In genomic region chr3:46926871-46927717, GRCh38 we compare ENCODE assay signal across 9 cellular contexts. TPM values are rescaled to one million over a fixed set of nuclear protein-coding genes. Genes with fewer than 3 reads are reported as not detected.
DNase-seq lines count a peak whose midpoint lies in the region; ATAC-seq and TF ChIP-seq lines count a peak whose summit lies in the region.
"Had no signal": no experiment of that assay in that cellular context is flagged by ENCODE, and none has a peak within 500 bp of the region (broad histone marks: within the 10 kb centered on the region; RNA-seq: fewer than 3 reads in every experiment).

No MANE protein-coding gene starts in this region.

- H3K9me2 ChIP-seq in hepatocyte (replicated peaks; ENCODE audit: insufficient read depth) = no peaks in the 10 kb centered on the region

- peaks cover 34% of the 10 kb centered on the region for H3K36me3 Mint-ChIP-seq in activated T-cell treated with anti-CD3 and anti-CD28 coated beads, Interleukin-2, amount 50 U/mL, for 4 hours (ENCODE audit: insufficient read depth)

- TF ChIP-seq CTCF in hepatocyte (IDR thresholded peaks at IDR 0.05; ENCODE audit: poor library complexity) = no peak

- H3K4me1 Mint-ChIP-seq in activated T-cell treated with anti-CD3 and anti-CD28 coated beads, Interleukin-2, amount 50 U/mL, for 4 hours (ENCODE audit: low read depth) = peaks cover 70% of the 10 kb centered on the region

- H3K27me3 Mint-ChIP-seq in activated T-cell treated with anti-CD3 and anti-CD28 coated beads, Interleukin-2, amount 50 U/mL, for 4 hours (ENCODE audit: low read depth) = no peaks in the 10 kb centered on the region

- H3K27ac ChIP-seq in hepatocyte = peak overlapping the region; percentile 81

- no peaks in the 10 kb centered on the region for H3K36me3 ChIP-seq in hepatocyte (replicated peaks; ENCODE audit: insufficient read depth, low read depth)

- peaks cover 64% of the 10 kb centered on the region for H3K79me2 ChIP-seq in hepatocyte

- in situ Hi-C loops in ACHN (cut with HindIII; ENCODE audit: low pct_ligation_motif_present, low pct_unique_long_range_greater_than_20kb, low sequenced_read_pairs) = no loop called here

- H3K9me3 ChIP-seq in hepatocyte (ENCODE audit: low read depth) = no peaks in the 10 kb centered on the region
- H3K9me3 ChIP-seq: pancreas had no signal

- WGBS in hepatocyte (ENCODE audit: low lambda C conversion rate, missing lambda C conversion rate) = 95% methylated on average over 15 of the region's 15 CpGs

- H3K4me3 ChIP-seq in hepatocyte = no peak overlapping the region
- H3K4me3 ChIP-seq: pancreas had no signal

- H3K27me3 ChIP-seq in hepatocyte = no peaks in the 10 kb centered on the region
- H3K27me3 ChIP-seq: pancreas had no signal

- peaks cover 10% of the 10 kb centered on the region for H3K9me3 Mint-ChIP-seq in activated T-cell treated with anti-CD3 and anti-CD28 coated beads, Interleukin-2, amount 50 U/mL, for 4 hours

- peak; percentile 41 to 47 for ATAC-seq in activated T-cell treated with anti-CD3 and anti-CD28 coated beads, Interleukin-2, amount 50 U/mL, for 4 hours
- ATAC-seq in HG02938 (IDR thresholded peaks at IDR 0.05; ENCODE audit: unreplicated experiment) (peak; percentile 60), HG02840 (IDR thresholded peaks at IDR 0.05; ENCODE audit: low FRiP score, unreplicated experiment) (no peak)

- peaks cover 25% of the 10 kb centered on the region for H3K4me1 ChIP-seq in hepatocyte (ENCODE audit: insufficient read depth)

- no peak for DNase-seq in activated T-cell treated with anti-CD3 and anti-CD28 coated beads, Interleukin-2, amount 50 U/mL, for 4 hours
- no peak for DNase-seq in activated T-cell treated with anti-CD3 and anti-CD28 coated beads, Interleukin-2, amount 50 U/mL, for 1 hour
- DNase-seq in SKM-1 (lab: John Stamatoyannopoulos, UW; ENCODE audit: unreplicated experiment) (peak; percentile 87), hepatocyte (ENCODE audit: low spot score) (peak; percentile 3), SW480 (ENCODE audit: low spot score) (no peak), ACHN (no peak)

- peaks cover 12% of the 10 kb centered on the region for H4K20me1 ChIP-seq in hepatocyte (ENCODE audit: insufficient read depth, poor library complexity, severe bottlenecking)

- H2AFZ ChIP-seq in hepatocyte = no peak overlapping the region

- H3K4me3 Mint-ChIP-seq in activated T-cell treated with anti-CD3 and anti-CD28 coated beads, Interleukin-2, amount 50 U/mL, for 4 hours = no peak overlapping the region

- H3K4me2 ChIP-seq in hepatocyte = no peak overlapping the region

RNA-seq across cellular contexts. Expression of gene CCDC12, which starts 49.5 kb away (rescaled TPM):
- 10 to 100 TPM; 75.9 to 77.6 (median 76.5) TPM for total RNA-seq in activated T-cell treated with anti-CD3 and anti-CD28 coated beads, Interleukin-2, amount 50 U/mL, for 4 hours
- 41.1 and 47.5 TPM in 2 replicates for total RNA-seq in hepatocyte
- polyA plus RNA-seq in hepatocyte = 78.4 and 107 TPM in 2 replicates

RNA-seq across cellular contexts. Expression of gene PTH1R, which starts 49.6 kb away (rescaled TPM):
- total RNA-seq in activated T-cell treated with anti-CD3 and anti-CD28 coated beads, Interleukin-2, amount 50 U/mL, for 4 hours = not detected
- 13.9 and 14.5 TPM in 2 replicates for total RNA-seq in hepatocyte
- polyA plus RNA-seq in hepatocyte = 29.4 and 31.0 TPM in 2 replicates

RNA-seq across cellular contexts. Expression of gene NBEAL2, which starts 52.4 kb away (rescaled TPM):
- 10 to 100 TPM; 75.5 to 86.9 (median 80.7) TPM for total RNA-seq in activated T-cell treated with anti-CD3 and anti-CD28 coated beads, Interleukin-2, amount 50 U/mL, for 4 hours
- 23.6 and 38.6 TPM in 2 replicates for total RNA-seq in hepatocyte
- 42.2 and 58.5 TPM in 2 replicates for polyA plus RNA-seq in hepatocyte

Comparison
In these comparisons a context has a peak if more than half of its experiments do, and no peak if none do; other contexts are left out.
1. DNase-seq: peak in SKM-1 (single experiment) and hepatocyte (single experiment); none in activated T-cell treated with anti-CD3 and anti-CD28 coated beads, Interleukin-2, amount 50 U/mL, for 4 hours (single experiment), activated T-cell treated with anti-CD3 and anti-CD28 coated beads, Interleukin-2, amount 50 U/mL, for 1 hour (single experiment), SW480 (single experiment) and ACHN (single experiment).
2. RNA of gene PTH1R, which starts 49.6 kb away (total RNA-seq): 13.9 to 14.5 TPM in hepatocyte; not detected in activated T-cell treated with anti-CD3 and anti-CD28 coated beads, Interleukin-2, amount 50 U/mL, for 4 hours; every median in the first group is over 10 times any median in the second.